8 cellular contexts compared by ENCODE assay signal in the genomic region with DNA sequence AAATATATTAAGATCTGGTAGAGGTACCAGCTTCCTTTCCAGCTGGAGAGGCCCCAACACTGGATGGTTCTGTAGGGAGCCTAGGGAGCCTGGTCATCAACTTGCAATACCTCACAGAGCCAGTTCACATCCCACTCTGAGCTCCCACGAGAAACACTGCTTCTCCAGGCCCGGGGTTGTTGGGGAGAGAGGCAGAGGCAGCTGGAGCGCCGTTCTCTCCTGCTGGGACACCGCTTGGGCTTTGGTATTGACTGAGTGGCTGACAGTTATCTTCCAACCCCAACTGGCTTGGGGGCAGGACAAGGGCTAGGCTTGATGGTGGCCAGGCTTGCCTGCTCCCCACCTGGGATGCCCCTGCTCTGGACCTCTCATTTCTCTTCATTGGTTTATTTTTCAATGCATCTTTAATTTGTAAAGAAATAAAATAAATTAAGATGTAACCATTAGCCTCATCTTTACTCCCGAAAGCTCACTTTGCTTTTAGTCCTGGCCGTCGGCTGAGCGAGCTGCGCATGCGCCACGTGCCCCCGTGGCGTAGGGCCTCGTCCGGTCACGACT. TPM values are rescaled to one million over a fixed set of nuclear protein-coding genes. Genes with fewer than 3 reads are reported as not detected.
DNase-seq lines count a peak whose midpoint lies in the region; ATAC-seq, FAIRE-seq and TF ChIP-seq lines count a peak whose summit lies in the region.

No MANE protein-coding gene starts in this region.

- no peak for TF ChIP-seq POLR2A in lower leg skin (IDR thresholded peaks at IDR 0.05)

- H3K27me3 ChIP-seq in CD4-positive, CD25-positive, alpha-beta regulatory T cell (ENCODE audit: control insufficient read depth, insufficient read depth, low read length), result no peaks in the 10 kb centered on the region
- no peaks in the 10 kb centered on the region for H3K27me3 ChIP-seq in HL-60 (ENCODE audit: insufficient read depth, poor library complexity, severe bottlenecking)

- no peak overlapping the region for H3K4me3 ChIP-seq in CD4-positive, CD25-positive, alpha-beta regulatory T cell (ENCODE audit: low read depth, low read length)
- H3K4me3 ChIP-seq in HL-60 (replicated peaks; ENCODE audit: insufficient read depth, low read length), result peak overlapping the region; percentile 78
- peak overlapping the region; percentile 83 for H3K4me3 ChIP-seq in lower leg skin (ENCODE audit: low read depth, poor library complexity, severe bottlenecking)

- H3K9me3 Mint-ChIP-seq in CD4-positive, CD25-positive, alpha-beta regulatory T cell, result peaks cover 0 to 2% (median 0%) of the 10 kb centered on the region in 7 donors

- peaks cover 31% of the 10 kb centered on the region for H3K36me3 Mint-ChIP-seq in CD4-positive, CD25-positive, alpha-beta regulatory T cell

- H3K36me3 ChIP-seq in CD4-positive, CD25-positive, alpha-beta regulatory T cell (ENCODE audit: control insufficient read depth, insufficient read depth, low read length), result peaks cover 37% of the 10 kb centered on the region

- intact Hi-C loops in lower leg skin (cut with DNase I; ENCODE audit: low total_unique reads), result no loop called here

- H3K4me1 Mint-ChIP-seq in CD4-positive, CD25-positive, alpha-beta regulatory T cell, result peaks cover 27 to 67% (median 35%) of the 10 kb centered on the region in 4 donors

- TF ChIP-seq CTCF in HL-60 (IDR thresholded peaks at IDR 0.05; ENCODE audit: insufficient read depth, low read length), result no peak
- TF ChIP-seq CTCF in lower leg skin (IDR thresholded peaks at IDR 0.05), result no peak

- H3K4me3 Mint-ChIP-seq in CD4-positive, CD25-positive, alpha-beta regulatory T cell, result peak overlapping the region; percentile 89 to 100 (median 96)

- peak overlapping the region; percentile 95 for H3K27ac ChIP-seq in CD4-positive, CD25-positive, alpha-beta regulatory T cell (ENCODE audit: insufficient read depth, low read length, poor library complexity, severe bottlenecking)
- H3K27ac ChIP-seq in HL-60 (replicated peaks), result peak overlapping the region; percentile 88
- H3K27ac ChIP-seq in cingulate gyrus (ENCODE audit: low read depth, low read length), result peak overlapping the region; percentile 91

- no peaks in the 10 kb centered on the region for H3K27me3 Mint-ChIP-seq in CD4-positive, CD25-positive, alpha-beta regulatory T cell

- WGBS in lower leg skin, 2 donors, result 18 to 19% methylated on average over 17 of the region's 17 CpGs

- H3K9me3 ChIP-seq in CD4-positive, CD25-positive, alpha-beta regulatory T cell (ENCODE audit: control insufficient read depth in 2 of 2, low read length in 2 of 2), result no peaks in the 10 kb centered on the region

- ATAC-seq in CD4-positive, CD25-positive, alpha-beta regulatory T cell (ENCODE audit: low read depth in 2 of 2), result peak in 1 of 2 donors; percentile 45

- peak; percentile 73 to 83 (median 78) for DNase-seq in CD4-positive, CD25-positive, alpha-beta regulatory T cell
- DNase-seq in GM19239 (ENCODE audit: insufficient read length, low spot score) (peak; percentile 59), HL-60 (ENCODE audit: low read depth in 1 of 2, low spot score in 1 of 2) (peak in 1 of 2 experiments; percentile 9), T-helper 2 cell (peak in 4 of 5 experiments; percentile 60 to 82 (median 67)), lower leg skin (ENCODE audit: low spot score in 2 of 2) (no peak), NCI-H226 (no peak)
- DNase-seq in stimulated activated CD4-positive, alpha-beta T cell treated with anti-CD3 and anti-CD28 coated beads, TNF-alpha, amount 100 ng/mL, for 24 hours (ENCODE audit: low read depth in 3 of 3), result peak; percentile 52 to 80 (median 60)

- peaks cover 45% of the 10 kb centered on the region for H3K4me1 ChIP-seq in CD4-positive, CD25-positive, alpha-beta regulatory T cell (ENCODE audit: control insufficient read depth, insufficient read depth, low read length, poor library complexity, severe bottlenecking)

- FAIRE-seq in GM19239 (lab: Jason Lieb, UNC), result peak; percentile 48

- peak overlapping the region; percentile 94 to 97 (median 94) for H3K27ac Mint-ChIP-seq in CD4-positive, CD25-positive, alpha-beta regulatory T cell

RNA-seq across cellular contexts. Expression of a gene that starts 10.0 kb away (rescaled TPM):
- total RNA-seq in CD4-positive, CD25-positive, alpha-beta regulatory T cell, result 6.3 TPM
- 10 to 100 TPM; 63.6 to 79.3 (median 70.0) TPM for polyA plus RNA-seq in CD4-positive, CD25-positive, alpha-beta regulatory T cell
- 10 to 100 TPM; 27.6 to 36.5 (median 34.2) TPM for total RNA-seq in lower leg skin

RNA-seq across cellular contexts. Expression of a gene that starts 13.6 kb away (rescaled TPM):
- 95.5 TPM for total RNA-seq in CD4-positive, CD25-positive, alpha-beta regulatory T cell
- 10 to 100 TPM in 3 of 4 donors, 1 to 10 TPM in 1; 6.0 to 14.9 (median 11.8) TPM for polyA plus RNA-seq in CD4-positive, CD25-positive, alpha-beta regulatory T cell
- 100 to 1,000 TPM in 3 of 4 donors, 10 to 100 TPM in 1; 99.0 to 262 (median 108) TPM for total RNA-seq in lower leg skin

RNA-seq across cellular contexts. Expression of a gene that starts 27.6 kb away (rescaled TPM):
- total RNA-seq in CD4-positive, CD25-positive, alpha-beta regulatory T cell, result 78.2 TPM
- 10 to 100 TPM; 30.2 to 39.3 (median 36.9) TPM for polyA plus RNA-seq in CD4-positive, CD25-positive, alpha-beta regulatory T cell
- 10 to 100 TPM; 45.5 to 60.3 (median 58.1) TPM for total RNA-seq in lower leg skin

RNA-seq across cellular contexts. Expression of a gene that starts 39.6 kb away (rescaled TPM):
- total RNA-seq in CD4-positive, CD25-positive, alpha-beta regulatory T cell, result 74.4 TPM
- polyA plus RNA-seq in CD4-positive, CD25-positive, alpha-beta regulatory T cell, result 10 to 100 TPM; 20.6 to 28.5 (median 24.6) TPM
- 10 to 100 TPM; 16.7 to 41.5 (median 37.4) TPM for total RNA-seq in lower leg skin

Comparison
In these comparisons a context has a peak if more than half of its experiments do, and no peak if none do; other contexts are left out.
1. DNase-seq: peak in CD4-positive, CD25-positive, alpha-beta regulatory T cell (3 of 3), GM19239 (single experiment), T-helper 2 cell (4 of 5) and stimulated activated CD4-positive, alpha-beta T cell treated with anti-CD3 and anti-CD28 coated beads, TNF-alpha, amount 100 ng/mL, for 24 hours (3 of 3); none in lower leg skin (0 of 2) and NCI-H226 (single experiment).
2. Peak in every context shown above with its lines, with median percentiles within 50 percentile points of each other: H3K27ac ChIP-seq.